ENCODE assay signal across 28 cellular contexts in genomic region chr3:26068890-26069289, GRCh38.
DNase-seq lines count a peak whose midpoint lies in the region; ATAC-seq and TF ChIP-seq lines count a peak whose summit lies in the region.
"Had no signal": no experiment of that assay in that cellular context is flagged by ENCODE, and none has a peak within 500 bp of the region (broad histone marks: within the 10 kb centered on the region; RNA-seq: fewer than 3 reads in every experiment).

No MANE protein-coding gene starts in this region.

- no peaks in the 10 kb centered on the region for H3K36me3 ChIP-seq in esophagus squamous epithelium
- H3K36me3 ChIP-seq in prostate gland, result no peaks in the 10 kb centered on the region
- no peaks in the 10 kb centered on the region for H3K36me3 ChIP-seq in SJCRH30
- H3K36me3 ChIP-seq: MG63 had no signal

- peak; percentile 55 to 76 for ATAC-seq in left cardiac atrium
- ATAC-seq: A549, GM12878, HepG2, K562, PC-3 had no signal

- no peak for TF ChIP-seq CTCF in esophagus squamous epithelium (IDR thresholded peaks at IDR 0.05)
- no peak for TF ChIP-seq CTCF in prostate gland (IDR thresholded peaks at IDR 0.05)

- no peaks in the 10 kb centered on the region for H3K4me1 ChIP-seq in esophagus squamous epithelium
- no peaks in the 10 kb centered on the region for H3K4me1 ChIP-seq in prostate gland (replicated peaks)
- H3K4me1 ChIP-seq in SJCRH30, result no peaks in the 10 kb centered on the region
- H3K4me1 ChIP-seq: A549 had no signal

- DNase-seq in esophagus squamous epithelium (lab: John Stamatoyannopoulos, UW) (no peak), left cardiac atrium (peak; percentile 43), prostate gland (ENCODE audit: low spot score) (peak; percentile 36), KBM-7 (no peak), CD1c-positive myeloid dendritic cell (ENCODE audit: extremely low spot score) (no peak), SJCRH30 (no peak), NCI-H1694 (lab: John Stamatoyannopoulos, UW) (no peak)
- DNase-seq: C1 segment of cervical spinal cord; CD8-positive, alpha-beta memory T cell; DMS 273 treated with DMSO at 0.1 percent for 48 hours; DMS79; EL; GDM1; GM23248; H7; MG63; NCI-H1105 treated with DMSO at 0.1 percent for 48 hours; NCI-H146; NCI-H2029; NCI-H446; NCI-H524 treated with DMSO at 0.1 percent for 48 hours; NCI-H774; PC-3; SHP77 had no signal

- WGBS in esophagus squamous epithelium, 2 donors, result 70 to 85% methylated on average over 4 of the region's 4 CpGs
- 52% methylated on average over 4 of the region's 4 CpGs for WGBS in prostate gland

- H3K9me3 ChIP-seq in esophagus squamous epithelium (no peaks in the 10 kb centered on the region), prostate gland (no peaks in the 10 kb centered on the region), SJCRH30 (replicated peaks) (no peaks in the 10 kb centered on the region)
- H3K9me3 ChIP-seq: A549, MG63 had no signal

- H3K4me3 ChIP-seq in esophagus squamous epithelium, result no peak overlapping the region
- no peak overlapping the region for H3K4me3 ChIP-seq in prostate gland
- no peak overlapping the region for H3K4me3 ChIP-seq in SJCRH30
- H3K4me3 ChIP-seq: A549, GM12878, GM23248, K562, MG63 had no signal

- H3K27ac ChIP-seq in esophagus squamous epithelium, result peak overlapping the region in 3 of 4 donors; percentile 4 to 41 (median 5)
- peak overlapping the region in 1 of 2 donors; percentile 8 for H3K27ac ChIP-seq in prostate gland
- no peak overlapping the region for H3K27ac ChIP-seq in SJCRH30
- H3K27ac ChIP-seq: A549, GM23248 had no signal

- intact Hi-C loops in esophagus squamous epithelium (cut with DNase I), result no loop called here
- intact Hi-C loops in left cardiac atrium (cut with DNase I), result no loop called here
- intact Hi-C loops in prostate gland (cut with DNase I), result no loop called here

- H3K27me3 ChIP-seq in esophagus squamous epithelium (no peaks in the 10 kb centered on the region), prostate gland (replicated peaks; ENCODE audit: insufficient read depth) (no peaks in the 10 kb centered on the region), SJCRH30 (no peaks in the 10 kb centered on the region)
- H3K27me3 ChIP-seq: MG63 had no signal

- in situ Hi-C loops in KBM-7 (cut with MboI; ENCODE audit: low pct_unique_long_range_greater_than_20kb, low sequenced_read_pairs), result no loop called here

- TF ChIP-seq POLR2A in esophagus squamous epithelium (IDR thresholded peaks at IDR 0.05), result no peak
- TF ChIP-seq POLR2A in prostate gland (IDR thresholded peaks at IDR 0.05), result no peak

Comparison
In these comparisons a context has a peak if more than half of its experiments do, and no peak if none do; other contexts are left out.
1. DNase-seq: peak in left cardiac atrium (single experiment) and prostate gland (single experiment); none in esophagus squamous epithelium (single experiment), KBM-7 (single experiment), CD1c-positive myeloid dendritic cell (single experiment), SJCRH30 (0 of 2) and NCI-H1694 (single experiment).